In the genomic region with DNA sequence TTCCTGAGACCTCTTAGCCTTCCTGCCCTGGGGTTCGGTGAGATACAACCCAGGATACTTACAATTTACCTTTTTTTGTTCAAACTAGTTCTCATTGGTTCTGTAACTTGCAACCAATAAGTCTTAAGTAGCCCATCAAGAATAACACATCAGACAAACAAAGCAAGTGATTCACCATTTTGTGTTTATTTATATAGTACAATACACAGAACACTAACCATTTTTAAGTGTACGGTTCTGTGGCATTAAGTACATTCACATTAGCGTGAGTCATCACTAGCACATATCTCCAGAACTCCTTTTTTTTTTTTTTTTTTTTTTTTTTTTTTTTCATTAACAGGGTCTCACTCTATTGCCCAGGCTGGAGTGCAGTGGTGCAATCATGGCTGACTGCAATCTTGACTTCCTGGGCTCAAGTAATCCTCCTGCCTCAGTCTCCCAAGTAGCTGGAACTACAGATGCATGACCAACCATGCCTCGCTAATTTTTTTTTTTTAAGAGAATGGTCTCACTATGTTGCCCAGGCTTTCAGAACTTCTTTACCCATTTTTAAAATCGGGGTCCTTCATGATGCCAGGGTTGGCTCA, we compare ENCODE assay signal across 16 cellular contexts. TPM values are rescaled to one million over a fixed set of nuclear protein-coding genes. Genes with fewer than 3 reads are reported as not detected.
DNase-seq lines count a peak whose midpoint lies in the region; ATAC-seq and TF ChIP-seq lines count a peak whose summit lies in the region.
"Had no signal": no experiment of that assay in that cellular context is flagged by ENCODE, and none has a peak within 500 bp of the region (broad histone marks: within the 10 kb centered on the region; RNA-seq: fewer than 3 reads in every experiment).

No MANE protein-coding gene starts in this region.

- no peak overlapping the region for H3K27ac Mint-ChIP-seq in CD14-positive monocyte
- H3K27ac Mint-ChIP-seq: activated naive CD8-positive, alpha-beta T cell treated with anti-CD3 and anti-CD28 coated beads, Interleukin-2, amount 50 U/mL, for 24 hours; activated T-cell treated with anti-CD3 and anti-CD28 coated beads, Interleukin-2, amount 50 U/mL, for 24 hours had no signal

- in situ Hi-C loops in GM13977 (cut with MboI; ENCODE audit: low pct_unique_long_range_greater_than_20kb, low sequenced_read_pairs, unreplicated experiment), result no loop called here

- peaks cover 24% of the 10 kb centered on the region for H3K4me1 Mint-ChIP-seq in CD14-positive monocyte
- H3K4me1 Mint-ChIP-seq: activated naive CD8-positive, alpha-beta T cell treated with anti-CD3 and anti-CD28 coated beads, Interleukin-2, amount 50 U/mL, for 24 hours; neural crest cell had no signal

- no peaks in the 10 kb centered on the region for H3K4me1 ChIP-seq in SK-N-SH (ENCODE audit: control insufficient read depth in 1 of 2, insufficient read depth in 2 of 2, low read depth in 1 of 2, low read length in 1 of 2)

- intact Hi-C loops in CD14-positive monocyte (cut with micrococcal nuclease), result no loop called here

- H4K20me1 ChIP-seq in SK-N-SH (ENCODE audit: insufficient read depth), result no peaks in the 10 kb centered on the region

- no peaks in the 10 kb centered on the region for H3F3A ChIP-seq in SK-N-SH (replicated peaks; ENCODE audit: insufficient read depth)

- H3K4me3 ChIP-seq in SK-N-SH (ENCODE audit: low read depth in 2 of 2, low read length in 1 of 2) (no peak overlapping the region), retinal pigment epithelial cell (ENCODE audit: low read length) (no peak overlapping the region)
- H3K4me3 ChIP-seq: heart right ventricle, stomach had no signal

- DNase-seq in ELR (ENCODE audit: low read depth), result peak; percentile 95
- no peak for DNase-seq in SK-N-SH
- peak; percentile 56 for DNase-seq in retinal pigment epithelial cell (ENCODE audit: low read depth)
- no peak for DNase-seq in NCI-H128 (lab: John Stamatoyannopoulos, UW; ENCODE audit: unreplicated experiment)
- no peak for DNase-seq in GM13977 (ENCODE audit: low spot score)
- no peak for DNase-seq in CD14-positive monocyte (ENCODE audit: low spot score)
- DNase-seq: activated CD4-positive, alpha-beta T cell treated with anti-CD3 and anti-CD28 coated beads for 48 hours; activated naive CD8-positive, alpha-beta T cell treated with anti-CD3 and anti-CD28 coated beads, Interleukin-2, amount 50 U/mL, for 24 hours; activated T-cell treated with anti-CD3 and anti-CD28 coated beads, Interleukin-2, amount 50 U/mL, for 24 hours; effector CD4-positive, alpha-beta T cell; heart right ventricle; Kasumi-1; stomach had no signal

- no peak for TF ChIP-seq RAD21 in SK-N-SH (IDR thresholded peaks at IDR 0.05; ENCODE audit: low read length)

- H3K27ac ChIP-seq in SK-N-SH (ENCODE audit: low read depth in 2 of 2, low read length in 1 of 2), result no peak overlapping the region
- H3K27ac ChIP-seq: heart right ventricle, stomach had no signal

- no peaks in the 10 kb centered on the region for H3K36me3 Mint-ChIP-seq in CD14-positive monocyte

- no peaks in the 10 kb centered on the region for H3K9me2 ChIP-seq in SK-N-SH

- no peaks in the 10 kb centered on the region for H3K36me3 ChIP-seq in SK-N-SH (replicated peaks in 1 of 2; ENCODE audit: control insufficient read depth in 1 of 2, insufficient read depth in 2 of 2, low read length in 1 of 2)
- H3K36me3 ChIP-seq: heart right ventricle, stomach had no signal

- H2AFZ ChIP-seq in SK-N-SH (ENCODE audit: low read depth), result no peak overlapping the region

- no peak overlapping the region for H3K9ac ChIP-seq in SK-N-SH

- H3K9me3 ChIP-seq in SK-N-SH, result no peaks in the 10 kb centered on the region

- no peak overlapping the region for H3K4me2 ChIP-seq in SK-N-SH

- 57% methylated on average over 5 of the region's 5 CpGs for WGBS in SK-N-SH (ENCODE audit: low lambda C conversion rate)

- TF ChIP-seq EP300 in SK-N-SH (IDR thresholded peaks at IDR 0.05; ENCODE audit: borderline replicate concordance in 1 of 2, low read depth in 1 of 2, low read length in 1 of 2), result no peak

- H3K27me3 Mint-ChIP-seq in CD14-positive monocyte (ENCODE audit: low read depth in 3 of 3), result peaks cover 0 to 1% (median 1%) of the 10 kb centered on the region in 3 donors
- H3K27me3 Mint-ChIP-seq: activated naive CD8-positive, alpha-beta T cell treated with anti-CD3 and anti-CD28 coated beads, Interleukin-2, amount 50 U/mL, for 24 hours; activated T-cell treated with anti-CD3 and anti-CD28 coated beads, Interleukin-2, amount 50 U/mL, for 24 hours had no signal

- POLR2A ChIA-PET in SK-N-SH (lab: Yijun Ruan, JAX), result no interaction called here

- no peaks in the 10 kb centered on the region for H3K27me3 ChIP-seq in SK-N-SH (ENCODE audit: insufficient read depth)
- H3K27me3 ChIP-seq: heart right ventricle, stomach had no signal

- CTCF ChIA-PET in SK-N-SH (lab: Yijun Ruan, JAX), result interaction anchor here (1.6 kb wide), 1 partner anchor 35 kb away, joined by 5 read pairs; no protein-coding TSS in a partner anchor

- H3K79me2 ChIP-seq in SK-N-SH (ENCODE audit: insufficient read depth), result no peaks in the 10 kb centered on the region

- ATAC-seq in esophagus mucosa, result peak; percentile 43
- no peak for ATAC-seq in GM19351 (IDR thresholded peaks at IDR 0.05; ENCODE audit: unreplicated experiment)
- ATAC-seq: activated naive CD8-positive, alpha-beta T cell treated with anti-CD3 and anti-CD28 coated beads, Interleukin-2, amount 50 U/mL, for 24 hours; heart right ventricle had no signal

- no peak for TF ChIP-seq CTCF in SK-N-SH (IDR thresholded peaks at IDR 0.05)
- no peak for TF ChIP-seq CTCF in retinal pigment epithelial cell (conservative IDR thresholded peaks at IDR 0.05; ENCODE audit: low read depth, low read length)
- no peak for TF ChIP-seq CTCF in GM13977 (IDR thresholded peaks at IDR 0.05; ENCODE audit: extremely low read depth, insufficient read depth, missing control alignments)
- TF ChIP-seq CTCF in CD14-positive monocyte (IDR thresholded peaks at IDR 0.05), result no peak

- peaks cover 0 to 5% (median 3%) of the 10 kb centered on the region in 7 donors for H3K9me3 Mint-ChIP-seq in CD14-positive monocyte
- H3K9me3 Mint-ChIP-seq: activated naive CD8-positive, alpha-beta T cell treated with anti-CD3 and anti-CD28 coated beads, Interleukin-2, amount 50 U/mL, for 24 hours had no signal

- no peak overlapping the region for H3K4me3 Mint-ChIP-seq in CD14-positive monocyte
- H3K4me3 Mint-ChIP-seq: activated naive CD8-positive, alpha-beta T cell treated with anti-CD3 and anti-CD28 coated beads, Interleukin-2, amount 50 U/mL, for 24 hours; activated T-cell treated with anti-CD3 and anti-CD28 coated beads, Interleukin-2, amount 50 U/mL, for 24 hours; neural crest cell had no signal

TF ChIP-seq in SK-N-SH, 30 proteins besides CTCF, POLR2A, EP300 and RAD21:
- TF ChIP-seq, protein P1, sequence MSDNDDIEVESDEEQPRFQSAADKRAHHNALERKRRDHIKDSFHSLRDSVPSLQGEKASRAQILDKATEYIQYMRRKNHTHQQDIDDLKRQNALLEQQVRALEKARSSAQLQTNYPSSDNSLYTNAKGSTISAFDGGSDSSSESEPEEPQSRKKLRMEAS (IDR thresholded peaks at IDR 0.05; ENCODE audit: low read depth), result no peak
- TF ChIP-seq JUND (IDR thresholded peaks at IDR 0.05), result 0 out of 2 replicates have a peak, but pooled peaks have one; percentile 11
- peak; percentile 46; the same call in 1 of the 2 replicates for TF ChIP-seq FOSL2 (IDR thresholded peaks at IDR 0.05; ENCODE audit: borderline replicate concordance, low read depth)

RNA-seq across cellular contexts. Expression of a gene that starts 36.2 kb away (rescaled TPM):
- 4.4 and 4.7 TPM in 2 replicates for polyA plus RNA-seq in SK-N-SH (2012; rRNA removed)
- polyA plus RNA-seq in SK-N-SH (2012; cell fraction: cytosol; rRNA removed), result 2.8 and 3.3 TPM in 2 replicates
- 4.3 and 6.0 TPM in 2 replicates for polyA plus RNA-seq in SK-N-SH (2012; cell fraction: nucleus; rRNA removed)
- 12.6 TPM for total RNA-seq in esophagus mucosa
- 1 to 10 TPM; 4.4 to 4.5 TPM for polyA plus RNA-seq in CD14-positive monocyte

Comparison
In these comparisons a context has a peak if more than half of its experiments do, and no peak if none do; other contexts are left out.
1. DNase-seq: peak in ELR (single experiment) and retinal pigment epithelial cell (single experiment); none in SK-N-SH (single experiment), NCI-H128 (single experiment), GM13977 (single experiment) and CD14-positive monocyte (single experiment).